Comparison of ENCODE assay signal across 8 cellular contexts in the genomic region with DNA sequence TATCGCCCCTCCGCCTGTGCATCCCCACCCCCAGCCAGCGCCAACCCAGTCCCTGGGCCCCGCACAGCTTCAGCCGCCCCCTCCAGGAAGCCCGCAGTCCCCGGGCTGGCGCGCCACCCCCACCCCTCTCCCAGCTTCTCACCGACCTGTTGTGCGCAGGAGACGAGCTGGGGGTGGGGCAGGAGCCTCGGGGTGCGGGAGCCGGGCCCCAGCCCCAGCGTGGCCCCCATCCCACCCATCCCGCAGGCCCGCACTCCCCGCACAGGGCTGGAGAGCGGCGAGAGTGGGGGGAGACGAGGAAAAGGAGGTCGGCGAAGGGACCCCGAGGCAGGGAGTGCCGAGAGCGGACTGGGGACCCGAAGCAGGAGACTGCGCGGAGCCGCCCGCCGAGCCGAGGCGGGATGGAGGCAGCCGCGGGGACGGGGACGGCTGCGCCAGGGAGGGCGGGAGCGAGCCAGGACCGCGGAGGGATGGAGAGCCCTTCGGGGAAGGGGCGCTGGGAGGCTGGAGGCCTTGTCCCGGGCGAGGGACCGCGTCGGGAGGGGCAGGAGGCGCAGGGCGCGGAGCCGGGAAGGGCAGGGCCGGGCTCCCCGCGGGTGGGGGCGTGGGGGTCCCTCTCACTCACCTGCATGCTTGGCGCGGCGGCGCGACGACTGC. TPM values are rescaled to one million over a fixed set of nuclear protein-coding genes. Genes with fewer than 3 reads are reported as not detected.
A peak's percentile ranks its signal among the peaks of the same experiment; 100 is the strongest.
DNase-seq lines count a peak whose midpoint lies in the region; ATAC-seq lines count a peak whose summit lies in the region.

No MANE protein-coding gene starts in this region.

- peaks cover 13% of the 10 kb centered on the region for H3K4me1 Mint-ChIP-seq in activated T-helper 2 cell treated with anti-CD3 and anti-CD28 coated beads, Interferon-gamma antibody, Interleukin-2, Interleukin-4, amounts not matched to agents 10 μg/mL and 5 μg/mL and 100 μg/mL, durations not matched to agents 14 hours and 24 hours and 36 hours (ENCODE audit: low read depth)

- peaks cover 56% of the 10 kb centered on the region for H3K27me3 Mint-ChIP-seq in activated T-helper 2 cell treated with anti-CD3 and anti-CD28 coated beads, Interferon-gamma antibody, Interleukin-2, Interleukin-4, amounts not matched to agents 10 μg/mL and 5 μg/mL and 100 μg/mL, durations not matched to agents 14 hours and 24 hours and 36 hours (ENCODE audit: low read depth)

- ATAC-seq in Right ventricle myocardium inferior (peak; percentile 41), left ventricle myocardium superior (peak; percentile 59), GM19467 (IDR thresholded peaks at IDR 0.05; ENCODE audit: unreplicated experiment) (no peak)

- H3K9me3 Mint-ChIP-seq in activated T-helper 2 cell treated with anti-CD3 and anti-CD28 coated beads, Interferon-gamma antibody, Interleukin-2, Interleukin-4, amounts not matched to agents 10 μg/mL and 5 μg/mL and 100 μg/mL, durations not matched to agents 14 hours and 24 hours and 36 hours = no peaks in the 10 kb centered on the region

- peak overlapping the region; percentile 70 for H3K4me3 ChIP-seq in skeletal muscle cell (ENCODE audit: low read depth, low read length)

- intact Hi-C loops in Right ventricle myocardium inferior (cut with DNase I) (no loop called here), cardiac septum (cut with DNase I) (no loop called here), left ventricle myocardium superior (cut with micrococcal nuclease) (no loop called here)
- intact Hi-C loops in activated T-helper 2 cell treated with anti-CD3 and anti-CD28 coated beads, Interferon-gamma antibody, Interleukin-2, Interleukin-4, amounts not matched to agents 10 μg/mL and 5 μg/mL and 100 μg/mL, durations not matched to agents 14 hours and 24 hours and 36 hours (cut with micrococcal nuclease) = no loop called here

- no peak overlapping the region for H3K27ac Mint-ChIP-seq in activated T-helper 2 cell treated with anti-CD3 and anti-CD28 coated beads, Interferon-gamma antibody, Interleukin-2, Interleukin-4, amounts not matched to agents 10 μg/mL and 5 μg/mL and 100 μg/mL, durations not matched to agents 14 hours and 24 hours and 36 hours

- H3K4me3 Mint-ChIP-seq in activated T-helper 2 cell treated with anti-CD3 and anti-CD28 coated beads, Interferon-gamma antibody, Interleukin-2, Interleukin-4, amounts not matched to agents 10 μg/mL and 5 μg/mL and 100 μg/mL, durations not matched to agents 14 hours and 24 hours and 36 hours (ENCODE audit: low read depth) = peak overlapping the region; percentile 73

- DNase-seq in Right ventricle myocardium inferior (ENCODE audit: missing footprints) (no peak), cardiac septum (ENCODE audit: low spot score) (no peak), left ventricle myocardium superior (peak; percentile 37), skeletal muscle cell (ENCODE audit: low read depth) (no peak), germinal center (ENCODE audit: low spot score) (no peak), NCI-H2107 (lab: John Stamatoyannopoulos, UW) (no peak)
- no peak for DNase-seq in activated T-helper 2 cell treated with anti-CD3 and anti-CD28 coated beads, Interferon-gamma antibody, Interleukin-2, Interleukin-4, amounts not matched to agents 10 μg/mL and 5 μg/mL and 100 μg/mL, durations not matched to agents 14 hours and 24 hours and 36 hours (ENCODE audit: low spot score)

- no peaks in the 10 kb centered on the region for H3K36me3 Mint-ChIP-seq in activated T-helper 2 cell treated with anti-CD3 and anti-CD28 coated beads, Interferon-gamma antibody, Interleukin-2, Interleukin-4, amounts not matched to agents 10 μg/mL and 5 μg/mL and 100 μg/mL, durations not matched to agents 14 hours and 24 hours and 36 hours (ENCODE audit: low read depth)

RNA-seq across cellular contexts. Expression of a gene that starts 0.5 kb away (rescaled TPM):
- total RNA-seq in Right ventricle myocardium inferior (0.27 TPM), cardiac septum (0.40 TPM), left ventricle myocardium superior (0.25 TPM)
- 0.18 TPM in 1 of 2 replicates, not detected in the other for total RNA-seq in activated T-helper 2 cell treated with anti-CD3 and anti-CD28 coated beads, Interferon-gamma antibody, Interleukin-2, Interleukin-4, amounts not matched to agents 10 μg/mL and 5 μg/mL and 100 μg/mL, durations not matched to agents 14 hours and 24 hours and 36 hours

RNA-seq across cellular contexts. Expression of a gene that starts 10.9 kb away (rescaled TPM):
- total RNA-seq in Right ventricle myocardium inferior (26.0 TPM), cardiac septum (32.7 TPM), left ventricle myocardium superior (31.8 TPM)
- total RNA-seq in activated T-helper 2 cell treated with anti-CD3 and anti-CD28 coated beads, Interferon-gamma antibody, Interleukin-2, Interleukin-4, amounts not matched to agents 10 μg/mL and 5 μg/mL and 100 μg/mL, durations not matched to agents 14 hours and 24 hours and 36 hours = 73.7 and 75.4 TPM in 2 replicates

RNA-seq across cellular contexts. Expression of a gene that starts 23.7 kb away (rescaled TPM):
- total RNA-seq in Right ventricle myocardium inferior (83.1 TPM), cardiac septum (64.7 TPM), left ventricle myocardium superior (81.9 TPM)
- total RNA-seq in activated T-helper 2 cell treated with anti-CD3 and anti-CD28 coated beads, Interferon-gamma antibody, Interleukin-2, Interleukin-4, amounts not matched to agents 10 μg/mL and 5 μg/mL and 100 μg/mL, durations not matched to agents 14 hours and 24 hours and 36 hours = 33.0 and 35.6 TPM in 2 replicates

RNA-seq across cellular contexts. Expression of a gene that starts 37.2 kb away (rescaled TPM):
- total RNA-seq in Right ventricle myocardium inferior = 21.1 TPM
- total RNA-seq in cardiac septum = 20.6 TPM
- total RNA-seq in activated T-helper 2 cell treated with anti-CD3 and anti-CD28 coated beads, Interferon-gamma antibody, Interleukin-2, Interleukin-4, amounts not matched to agents 10 μg/mL and 5 μg/mL and 100 μg/mL, durations not matched to agents 14 hours and 24 hours and 36 hours = 18.5 and 19.1 TPM in 2 replicates
- 30.1 TPM for total RNA-seq in left ventricle myocardium superior

RNA-seq across cellular contexts. Expression of a gene that starts 52.8 kb away (rescaled TPM):
- total RNA-seq in Right ventricle myocardium inferior = 156 TPM
- total RNA-seq in cardiac septum = 135 TPM
- 162 and 172 TPM in 2 replicates for total RNA-seq in activated T-helper 2 cell treated with anti-CD3 and anti-CD28 coated beads, Interferon-gamma antibody, Interleukin-2, Interleukin-4, amounts not matched to agents 10 μg/mL and 5 μg/mL and 100 μg/mL, durations not matched to agents 14 hours and 24 hours and 36 hours
- total RNA-seq in left ventricle myocardium superior = 158 TPM
